Comparison of ENCODE assay signal across 9 cellular contexts in genomic region chr3:52005571-52005986, GRCh38. TPM values are rescaled to one million over a fixed set of nuclear protein-coding genes. Genes with fewer than 3 reads are reported as not detected.
DNase-seq lines count a peak whose midpoint lies in the region; ATAC-seq and TF ChIP-seq lines count a peak whose summit lies in the region.
"Had no signal": no experiment of that assay in that cellular context is flagged by ENCODE, and none has a peak within 500 bp of the region (broad histone marks: within the 10 kb centered on the region; RNA-seq: fewer than 3 reads in every experiment).

No MANE protein-coding gene starts in this region.

- H3K4me1 Mint-ChIP-seq in nephron, result peaks cover 55% of the 10 kb centered on the region
- H3K4me1 Mint-ChIP-seq in activated CD4-positive, alpha-beta T cell treated with anti-CD3 and anti-CD28 coated beads, Interleukin-2, amount 10 ng/mL, durations not matched to agents 24 days and 14 days, result peaks cover 16% of the 10 kb centered on the region

- H3K27ac Mint-ChIP-seq in nephron, result peak overlapping the region; percentile 61 to 84 (median 83)
- H3K27ac Mint-ChIP-seq in activated CD4-positive, alpha-beta T cell treated with anti-CD3 and anti-CD28 coated beads, Interleukin-2, amount 10 ng/mL, durations not matched to agents 24 days and 14 days, result no peak overlapping the region
- H3K27ac Mint-ChIP-seq: activated naive CD8-positive, alpha-beta T cell had no signal

- H3K9me3 Mint-ChIP-seq in nephron, result no peaks in the 10 kb centered on the region
- H3K9me3 Mint-ChIP-seq in activated CD4-positive, alpha-beta T cell treated with anti-CD3 and anti-CD28 coated beads, Interleukin-2, amount 10 ng/mL, durations not matched to agents 24 days and 14 days, result no peaks in the 10 kb centered on the region

- TF ChIP-seq CTCF in epithelial cell of esophagus (IDR thresholded peaks at IDR 0.05; ENCODE audit: insufficient read depth, low read depth, low read length, missing control alignments) (no peak), nephron (IDR thresholded peaks at IDR 0.05; ENCODE audit: unreplicated experiment in 3 of 3) (no peak)

- H3K36me3 Mint-ChIP-seq in nephron (ENCODE audit: low read depth), result no peaks in the 10 kb centered on the region
- H3K36me3 Mint-ChIP-seq in activated CD4-positive, alpha-beta T cell treated with anti-CD3 and anti-CD28 coated beads, Interleukin-2, amount 10 ng/mL, durations not matched to agents 24 days and 14 days (ENCODE audit: low read depth), result no peaks in the 10 kb centered on the region
- H3K36me3 Mint-ChIP-seq: activated naive CD8-positive, alpha-beta T cell had no signal

- H3K4me3 ChIP-seq in epithelial cell of esophagus (ENCODE audit: low read length), result no peak overlapping the region

- ATAC-seq in GM21737 (IDR thresholded peaks at IDR 0.05; ENCODE audit: unreplicated experiment), result no peak

- peak overlapping the region; percentile 23 to 62 (median 55) for H3K4me3 Mint-ChIP-seq in nephron
- H3K4me3 Mint-ChIP-seq in activated CD4-positive, alpha-beta T cell treated with anti-CD3 and anti-CD28 coated beads, Interleukin-2, amount 10 ng/mL, durations not matched to agents 24 days and 14 days, result no peak overlapping the region
- H3K4me3 Mint-ChIP-seq: activated naive CD8-positive, alpha-beta T cell had no signal

- intact Hi-C loops in activated CD4-positive, alpha-beta T cell treated with anti-CD3 and anti-CD28 coated beads, Interleukin-2, amount 10 ng/mL, durations not matched to agents 24 days and 14 days (cut with micrococcal nuclease), result no loop called here

- DNase-seq in D341Med (ENCODE audit: low spot score) (peak; percentile 70), NCI-H345 (lab: John Stamatoyannopoulos, UW) (peak; percentile 55), epithelial cell of esophagus (ENCODE audit: low read depth) (peak; percentile 74), HUDEP-2 (lab: John Stamatoyannopoulos, UW; ENCODE audit: unreplicated experiment in 76 of 76) (no peak), NCI-H2029 (lab: John Stamatoyannopoulos, UW) (no peak)
- DNase-seq in activated CD4-positive, alpha-beta T cell treated with anti-CD3 and anti-CD28 coated beads, Interleukin-2, amount 10 ng/mL, durations not matched to agents 24 days and 14 days, result no peak

- H3K27me3 Mint-ChIP-seq in nephron (ENCODE audit: low read depth), result peaks cover 14% of the 10 kb centered on the region
- peaks cover 3% of the 10 kb centered on the region for H3K27me3 Mint-ChIP-seq in activated CD4-positive, alpha-beta T cell treated with anti-CD3 and anti-CD28 coated beads, Interleukin-2, amount 10 ng/mL, durations not matched to agents 24 days and 14 days
- H3K27me3 Mint-ChIP-seq: activated naive CD8-positive, alpha-beta T cell had no signal

RNA-seq across cellular contexts. Expression of gene RPL29, which starts 9.9 kb away (rescaled TPM):
- total RNA-seq in activated CD4-positive, alpha-beta T cell treated with anti-CD3 and anti-CD28 coated beads, Interleukin-2, amount 10 ng/mL, durations not matched to agents 24 days and 14 days, result 1,714 and 1,721 TPM in 2 replicates

RNA-seq across cellular contexts. Expression of gene ACY1, which starts 22.2 kb away (rescaled TPM):
- total RNA-seq in activated CD4-positive, alpha-beta T cell treated with anti-CD3 and anti-CD28 coated beads, Interleukin-2, amount 10 ng/mL, durations not matched to agents 24 days and 14 days, result 57.9 and 58.7 TPM in 2 replicates

RNA-seq across cellular contexts. Expression of gene ABHD14A, which starts 30.7 kb away (rescaled TPM):
- 12.3 and 13.8 TPM in 2 replicates for total RNA-seq in activated CD4-positive, alpha-beta T cell treated with anti-CD3 and anti-CD28 coated beads, Interleukin-2, amount 10 ng/mL, durations not matched to agents 24 days and 14 days

RNA-seq across cellular contexts. Expression of gene ABHD14B, which starts 31.7 kb away (rescaled TPM):
- 43.2 and 45.3 TPM in 2 replicates for total RNA-seq in activated CD4-positive, alpha-beta T cell treated with anti-CD3 and anti-CD28 coated beads, Interleukin-2, amount 10 ng/mL, durations not matched to agents 24 days and 14 days

RNA-seq across cellular contexts. Expression of gene PCBP4, which starts 38.3 kb away (rescaled TPM):
- 15.2 and 16.8 TPM in 2 replicates for total RNA-seq in activated CD4-positive, alpha-beta T cell treated with anti-CD3 and anti-CD28 coated beads, Interleukin-2, amount 10 ng/mL, durations not matched to agents 24 days and 14 days

Comparison
In these comparisons a context has a peak if more than half of its experiments do, and no peak if none do; other contexts are left out.
1. DNase-seq: peak in D341Med (single experiment), NCI-H345 (single experiment) and epithelial cell of esophagus (single experiment); none in HUDEP-2 (0 of 76), activated CD4-positive, alpha-beta T cell treated with anti-CD3 and anti-CD28 coated beads, Interleukin-2, amount 10 ng/mL, durations not matched to agents 24 days and 14 days (single experiment) and NCI-H2029 (single experiment).